Comparison of ENCODE assay signal across 23 cellular contexts in the genomic region with DNA sequence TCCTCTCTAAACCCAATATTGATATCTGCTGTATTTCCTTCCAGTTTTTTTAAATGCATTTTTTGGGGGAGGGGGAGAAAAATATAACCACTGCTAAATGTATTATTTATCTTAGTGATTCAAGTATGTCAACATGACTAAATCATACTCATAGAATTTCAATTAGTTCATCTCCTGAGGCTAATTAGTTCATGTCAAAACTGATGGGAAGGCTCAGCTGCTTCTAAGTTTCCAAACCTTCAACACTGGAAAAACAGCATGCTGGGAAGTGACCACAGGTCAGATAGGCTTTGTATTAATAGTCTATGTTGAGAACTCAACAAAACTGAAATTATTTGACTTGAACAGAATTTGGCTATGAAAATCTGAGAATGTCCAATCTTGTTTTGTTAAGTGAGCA.
"Had no signal": no experiment of that assay in that cellular context is flagged by ENCODE, and none has a peak within 500 bp of the region (broad histone marks: within the 10 kb centered on the region; RNA-seq: fewer than 3 reads in every experiment).

No MANE protein-coding gene starts in this region.

- H3K27ac ChIP-seq: ascending aorta, hepatocyte, VCaP had no signal

- H3K4me2 ChIP-seq: hepatocyte had no signal

- H3K4me1 Mint-ChIP-seq: nephron had no signal

- FAIRE-seq: islet of Langerhans, urothelium cell line had no signal

- ATAC-seq: activated T-cell treated with anti-CD3 and anti-CD28 coated beads, Interleukin-2, amount 50 U/mL, for 4 hours; left colon had no signal

- H3K36me3 ChIP-seq: esophagus squamous epithelium had no signal

- H3K9me3 ChIP-seq: ascending aorta, esophagus squamous epithelium had no signal

- H2AFZ ChIP-seq: hepatocyte had no signal

- H3K27ac Mint-ChIP-seq: activated naive CD4-positive, alpha-beta T cell treated with anti-CD3 and anti-CD28 coated beads for 36 hours; T-helper 1 cell treated with Interleukin-12 subunit alpha and Interleukin-12 subunit beta and Interleukin-4 antibody, amounts not matched to agents 30 μg/mL and 1 μg/mL, for 36 hours had no signal

- H3K4me1 ChIP-seq: ascending aorta had no signal

- H3K9me3 Mint-ChIP-seq: activated naive CD4-positive, alpha-beta T cell treated with anti-CD3 and anti-CD28 coated beads for 36 hours; activated T-cell treated with anti-CD3 and anti-CD28 coated beads, Interleukin-2, amount 50 U/mL, for 4 hours; T-helper 1 cell treated with Interleukin-12 subunit alpha and Interleukin-12 subunit beta and Interleukin-4 antibody, amounts not matched to agents 30 μg/mL and 1 μg/mL, for 36 hours had no signal

- DNase-seq: activated CD4-positive, alpha-beta T cell treated with anti-CD3 and anti-CD28 coated beads, Interleukin-2, amount 50 U/mL, for 1 hour; activated CD4-positive, CD25-positive, alpha-beta regulatory T cell treated with anti-CD3 and anti-CD28 coated beads, Interleukin-2, amount 50 U/mL, for 72 hours; activated CD8-positive, alpha-beta memory T cell treated with anti-CD3 and anti-CD28 coated beads, Interleukin-2, amount 50 U/mL, for 4 hours; activated naive CD4-positive, alpha-beta T cell treated with anti-CD3 and anti-CD28 coated beads for 36 hours; activated T-cell treated with anti-CD3 and anti-CD28 coated beads, Interleukin-2, amount 50 U/mL, for 4 hours; cerebellar nuclear complex; cortex of kidney; effector CD4-positive, alpha-beta T cell; esophagus squamous epithelium; left colon; midbrain; stimulated activated CD4-positive, alpha-beta T cell treated with anti-CD3 and anti-CD28 coated beads, Interleukin-12 subunit alpha, Interleukin-12 subunit beta, amount 100 ng/mL, for 4 hours; stimulated activated CD4-positive, alpha-beta T cell treated with anti-CD3 and anti-CD28 coated beads, Interleukin-1b, Interleukin-23, amount 100 ng/mL, for 48 hours; stimulated activated CD8-positive, alpha-beta memory T cell treated with anti-CD3 and anti-CD28 coated beads, Interleukin-4, amount 100 ng/mL, for 48 hours; stimulated activated naive CD4-positive, alpha-beta T cell had no signal

- H3K27me3 ChIP-seq: ascending aorta, esophagus squamous epithelium, hepatocyte had no signal

- H3K4me3 Mint-ChIP-seq: activated naive CD4-positive, alpha-beta T cell treated with anti-CD3 and anti-CD28 coated beads for 36 hours; activated T-cell treated with anti-CD3 and anti-CD28 coated beads, Interleukin-2, amount 50 U/mL, for 4 hours; nephron; T-helper 1 cell treated with Interleukin-12 subunit alpha and Interleukin-12 subunit beta and Interleukin-4 antibody, amounts not matched to agents 30 μg/mL and 1 μg/mL, for 36 hours had no signal

- H3K79me2 ChIP-seq: hepatocyte had no signal

- H3K4me3 ChIP-seq: ascending aorta, esophagus squamous epithelium, hepatocyte, lung had no signal
